11 cellular contexts compared by ENCODE assay signal in the genomic region with DNA sequence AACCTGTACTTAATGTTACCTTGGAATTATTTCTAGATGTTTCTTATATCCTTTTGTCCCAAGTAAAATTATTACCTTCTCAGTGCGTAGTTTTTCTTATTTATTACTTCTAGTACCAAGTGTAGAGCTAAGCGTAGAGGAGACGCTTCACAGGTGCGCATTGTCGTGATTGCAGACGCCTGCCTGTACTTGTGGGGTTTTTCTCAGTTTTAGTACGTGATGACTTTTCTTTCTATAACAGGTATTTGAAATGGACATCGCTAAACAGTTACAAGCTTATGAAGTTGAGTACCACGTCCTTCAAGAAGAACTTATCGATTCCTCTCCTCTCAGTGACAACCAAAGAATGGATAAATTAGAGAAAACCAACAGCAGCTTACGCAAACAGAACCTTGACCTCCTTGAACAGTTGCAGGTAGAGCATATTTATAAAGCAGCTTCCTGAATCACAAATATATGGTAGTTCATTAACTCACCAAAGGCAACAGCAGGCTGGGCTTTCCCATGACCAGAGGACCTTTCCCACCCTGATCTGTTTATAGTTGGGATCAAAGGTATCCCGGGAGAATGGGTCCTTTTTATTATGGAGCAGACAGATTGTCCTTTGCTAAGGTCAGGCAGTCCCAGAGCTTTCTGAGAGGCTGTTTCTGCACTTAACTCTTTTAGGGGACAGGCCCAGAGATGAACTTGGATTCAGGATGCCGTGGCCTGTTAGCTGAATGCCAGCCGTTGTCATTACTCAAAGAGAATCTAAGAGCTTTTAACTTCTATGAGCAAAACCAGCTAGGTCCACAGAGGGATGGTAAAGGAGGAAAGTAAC.
A peak's percentile ranks its signal among the peaks of the same experiment; 100 is the strongest.
DNase-seq lines count a peak whose midpoint lies in the region; ATAC-seq and TF ChIP-seq lines count a peak whose summit lies in the region.
"Had no signal": no experiment of that assay in that cellular context is flagged by ENCODE, and none has a peak within 500 bp of the region (broad histone marks: within the 10 kb centered on the region; RNA-seq: fewer than 3 reads in every experiment).

No MANE protein-coding gene starts in this region.

- H3K9me3 ChIP-seq in left ventricle myocardium inferior (replicated peaks) = no peaks in the 10 kb centered on the region
- H3K9me3 ChIP-seq in ascending aorta = no peaks in the 10 kb centered on the region
- H3K9me3 ChIP-seq in uterus = no peaks in the 10 kb centered on the region
- H3K9me3 ChIP-seq: left lung, testis had no signal

- TF ChIP-seq CTCF in left ventricle myocardium inferior (IDR thresholded peaks at IDR 0.05; ENCODE audit: borderline replicate concordance) (no peak), ascending aorta (IDR thresholded peaks at IDR 0.05) (no peak), uterus (IDR thresholded peaks at IDR 0.05) (no peak)

- H3K4me3 ChIP-seq in left ventricle myocardium inferior = no peak overlapping the region
- no peak overlapping the region for H3K4me3 ChIP-seq in ascending aorta
- H3K4me3 ChIP-seq in uterus = no peak overlapping the region
- H3K4me3 ChIP-seq: left lung, testis had no signal

- H3K4me1 ChIP-seq in left ventricle myocardium inferior (peaks cover 52% of the 10 kb centered on the region), ascending aorta (peaks cover 0 to 15% of the 10 kb centered on the region in 2 donors), uterus (peaks cover 4 to 5% of the 10 kb centered on the region in 2 donors)

- TF ChIP-seq POLR2A in uterus (IDR thresholded peaks at IDR 0.05) = no peak

- peaks cover 47% of the 10 kb centered on the region for H3K36me3 ChIP-seq in left ventricle myocardium inferior
- H3K36me3 ChIP-seq in ascending aorta = peaks cover 40 to 49% of the 10 kb centered on the region in 2 donors
- no peaks in the 10 kb centered on the region for H3K36me3 ChIP-seq in uterus

- H3K27ac ChIP-seq in left ventricle myocardium inferior (replicated peaks) = peak overlapping the region; percentile 71
- H3K27ac ChIP-seq in ascending aorta = peak overlapping the region; percentile 65 to 80
- H3K27ac ChIP-seq in uterus = peak overlapping the region; percentile 83 to 94

- H3K27me3 ChIP-seq in left ventricle myocardium inferior (ENCODE audit: low read depth) (no peaks in the 10 kb centered on the region), ascending aorta (no peaks in the 10 kb centered on the region), uterus (no peaks in the 10 kb centered on the region)
- H3K27me3 ChIP-seq: left lung, testis had no signal

- intact Hi-C loops in left ventricle myocardium inferior (cut with micrococcal nuclease) (no loop called here), left cardiac atrium (cut with DNase I) (no loop called here), ascending aorta (cut with DNase I) (loop anchor here (5.0 kb wide), 2 partner anchors 36 to 61 kb away; no protein-coding TSS in a partner anchor), uterus (cut with DNase I; ENCODE audit: low total_unique reads) (no loop called here)

- DNase-seq in left ventricle myocardium inferior (no peak), left cardiac atrium (no peak), ascending aorta (ENCODE audit: low spot score in 2 of 2) (no peak), mucosa of gallbladder (ENCODE audit: low spot score) (peak; percentile 76), uterus (no peak), germinal center (ENCODE audit: low spot score) (no peak), MV-4-11 (lab: John Stamatoyannopoulos, UW) (no peak), GM19238 (ENCODE audit: insufficient read length, low spot score) (no peak)
- DNase-seq: left lung, NCI-H2107 had no signal

- no peak for ATAC-seq in left cardiac atrium
